Comparison of ENCODE assay signal across 8 cellular contexts in genomic region chr6:26312501-26313390, GRCh38. TPM values are rescaled to one million over a fixed set of nuclear protein-coding genes. Genes with fewer than 3 reads are reported as not detected.
DNase-seq lines count a peak whose midpoint lies in the region; ATAC-seq and TF ChIP-seq lines count a peak whose summit lies in the region.

No MANE protein-coding gene starts in this region.

- H3K4me1 Mint-ChIP-seq in CD8-positive, alpha-beta memory T cell: peaks cover 39 to 60% (median 53%) of the 10 kb centered on the region in 3 donors
- H3K4me1 Mint-ChIP-seq in GM23338: peaks cover 4% of the 10 kb centered on the region
- H3K4me1 Mint-ChIP-seq in T-helper 17 cell: peaks cover 25% of the 10 kb centered on the region

- WGBS in right cardiac atrium: 1% methylated on average over 34 of the region's 34 CpGs

- H3K4me3 Mint-ChIP-seq in CD8-positive, alpha-beta memory T cell: peak overlapping the region; percentile 85 to 97 (median 94)
- H3K4me3 Mint-ChIP-seq in GM23338: peak overlapping the region; percentile 88
- H3K4me3 Mint-ChIP-seq in T-helper 17 cell: peak overlapping the region; percentile 85

- DNase-seq in CD8-positive, alpha-beta memory T cell: peak; percentile 69 to 91 (median 81)
- peak; percentile 84 for DNase-seq in GM23338 (ENCODE audit: low spot score)
- peak; percentile 76 to 93 (median 88) for DNase-seq in NCI-H1417 (lab: John Stamatoyannopoulos, UW)
- peak; percentile 45 to 75 (median 65) for DNase-seq in T-helper 17 cell
- DNase-seq in amygdala (lab: John Stamatoyannopoulos, UW): peak in 53 of 56 donors; percentile 12 to 92 (median 62)
- DNase-seq in right cardiac atrium: peak; percentile 62 to 83 (median 82)
- peak; percentile 90 for DNase-seq in retina
- no peak for DNase-seq in HuH-7 (ENCODE audit: low spot score)

- H3K9me3 ChIP-seq in CD8-positive, alpha-beta memory T cell (ENCODE audit: low read length): no peaks in the 10 kb centered on the region
- H3K9me3 ChIP-seq in T-helper 17 cell (ENCODE audit: control insufficient read depth, low read length, poor library complexity, severe bottlenecking): no peaks in the 10 kb centered on the region
- no peaks in the 10 kb centered on the region for H3K9me3 ChIP-seq in right cardiac atrium (ENCODE audit: control insufficient read depth, low read length)

- peak overlapping the region; percentile 77 to 100 (median 92) for H3K27ac Mint-ChIP-seq in CD8-positive, alpha-beta memory T cell
- H3K27ac Mint-ChIP-seq in GM23338: peak overlapping the region; percentile 49; the same call in 1 of the 2 replicates
- peak overlapping the region; percentile 93 for H3K27ac Mint-ChIP-seq in T-helper 17 cell

- no peaks in the 10 kb centered on the region for H3K9me2 ChIP-seq in GM23338 (ENCODE audit: insufficient read depth)

- peaks cover 0 to 15% (median 7%) of the 10 kb centered on the region in 5 donors for H3K9me3 Mint-ChIP-seq in CD8-positive, alpha-beta memory T cell
- peaks cover 8% of the 10 kb centered on the region; the same call in 2 of the 3 replicates for H3K9me3 Mint-ChIP-seq in GM23338

- peaks cover 4% of the 10 kb centered on the region for H3K4me1 ChIP-seq in CD8-positive, alpha-beta memory T cell (ENCODE audit: insufficient read depth, low read length)
- H3K4me1 ChIP-seq in GM23338 (ENCODE audit: insufficient read depth) (no peaks in the 10 kb centered on the region), right cardiac atrium (ENCODE audit: control insufficient read depth, insufficient read depth, low read length) (peaks cover 2% of the 10 kb centered on the region)

- intact Hi-C loops in right cardiac atrium (cut with DNase I): loop anchor here in 1 of 4 donors (10.0 kb wide), 1 partner anchor 242 kb away; no protein-coding TSS in a partner anchor

- H2AFZ ChIP-seq in GM23338: peak overlapping the region; percentile 72

- H3K27ac ChIP-seq in CD8-positive, alpha-beta memory T cell (ENCODE audit: low read depth, low read length): peak overlapping the region; percentile 74
- no peak overlapping the region; the same call in 1 of the 2 replicates for H3K27ac ChIP-seq in GM23338 (ENCODE audit: low read depth)
- H3K27ac ChIP-seq in right cardiac atrium (ENCODE audit: low read length): peak overlapping the region; percentile 84

- POLR2A ChIA-PET in CD8-positive, alpha-beta memory T cell (lab: Charles Lee): interaction anchor here (0.9 to 3.7 kb wide), 4 partner anchors 28 to 124 kb away, joined by 3 to 21 read pairs (median 8); a partner anchor contains a TSS

- H3K79me2 ChIP-seq in GM23338 (replicated peaks; ENCODE audit: insufficient read depth): no peaks in the 10 kb centered on the region

- peak overlapping the region; percentile 80 for H3K4me2 ChIP-seq in GM23338

- no peaks in the 10 kb centered on the region for H4K20me1 ChIP-seq in GM23338 (replicated peaks; ENCODE audit: insufficient read depth)

- no peaks in the 10 kb centered on the region for H3F3A ChIP-seq in GM23338 (replicated peaks; ENCODE audit: low read depth)

- H3K36me3 ChIP-seq in CD8-positive, alpha-beta memory T cell (ENCODE audit: insufficient read depth, low read length): no peaks in the 10 kb centered on the region
- no peaks in the 10 kb centered on the region for H3K36me3 ChIP-seq in GM23338 (ENCODE audit: insufficient read depth)

- no peaks in the 10 kb centered on the region for H3K27me3 ChIP-seq in CD8-positive, alpha-beta memory T cell (ENCODE audit: insufficient read depth, low read length, poor library complexity, severe bottlenecking)
- H3K27me3 ChIP-seq in GM23338 (ENCODE audit: insufficient read depth): no peaks in the 10 kb centered on the region
- no peaks in the 10 kb centered on the region for H3K27me3 ChIP-seq in right cardiac atrium (ENCODE audit: control insufficient read depth, insufficient read depth)

- TF ChIP-seq CTCF in GM23338 (conservative IDR thresholded peaks at IDR 0.05; ENCODE audit: low read depth in 2 of 2): no peak

- CTCF ChIA-PET in CD8-positive, alpha-beta memory T cell (lab: Charles Lee): interaction anchor here (0.7 to 2.2 kb wide), 4 partner anchors 10 to 258 kb away, joined by 3 to 9 read pairs (median 3); a partner anchor contains a TSS

- H3K4me3 ChIP-seq in CD8-positive, alpha-beta memory T cell (ENCODE audit: low read length): peak overlapping the region; percentile 89
- H3K4me3 ChIP-seq in GM23338 (peak overlapping the region; percentile 72), right cardiac atrium (ENCODE audit: low read length) (peak overlapping the region; percentile 87)

- H3K36me3 Mint-ChIP-seq in CD8-positive, alpha-beta memory T cell: peaks cover 0 to 6% (median 0%) of the 10 kb centered on the region in 3 donors
- H3K36me3 Mint-ChIP-seq in GM23338 (ENCODE audit: low read depth) (peaks cover 5% of the 10 kb centered on the region; the same call in 1 of the 3 replicates), T-helper 17 cell (ENCODE audit: low read depth) (no peaks in the 10 kb centered on the region)

- ATAC-seq in GM23338: peak; percentile 81
- peak; percentile 76 for ATAC-seq in T-helper 17 cell
- peak; percentile 91 to 92 for ATAC-seq in right cardiac atrium

- H3K27me3 Mint-ChIP-seq in CD8-positive, alpha-beta memory T cell: peaks cover 2 to 24% of the 10 kb centered on the region in 2 donors
- H3K27me3 Mint-ChIP-seq in GM23338 (ENCODE audit: insufficient read depth, low read depth, poor library complexity) (peaks cover 33% of the 10 kb centered on the region), T-helper 17 cell (no peaks in the 10 kb centered on the region)

TF ChIP-seq in GM23338, 12 proteins besides CTCF, POLR2A, EP300 and RAD21 (continues in another document):
- TF ChIP-seq EZH2 (IDR thresholded peaks at IDR 0.05; ENCODE audit: low read depth, unreplicated experiment) (no peak), JUNB (IDR thresholded peaks at IDR 0.05; ENCODE audit: unreplicated experiment) (no peak), ZNF462 (CRISPR knock-in tag; IDR thresholded peaks at IDR 0.05) (no peak), ZNF114 (CRISPR knock-in tag; IDR thresholded peaks at IDR 0.05) (no peak), EZH2phosphoT487 (IDR thresholded peaks at IDR 0.05; ENCODE audit: unreplicated experiment) (no peak)

RNA-seq across cellular contexts. Expression of gene BTN3A2, which starts 52.3 kb away (rescaled TPM):
- total RNA-seq in CD8-positive, alpha-beta memory T cell: 10 to 100 TPM; 36.4 to 38.7 TPM
- polyA plus RNA-seq in CD8-positive, alpha-beta memory T cell: 174 TPM
- total RNA-seq in GM23338 (2014; rRNA removed; shearing (Covaris generic)): 2.8 and 10.4 TPM in 2 replicates
- 3.4 and 4.3 TPM in 2 replicates for polyA plus RNA-seq in GM23338 (2016; fragmentation: Nextera tagmentation; extraction: Ambion mirVana)
- 100 to 1,000 TPM; 115 to 147 TPM for total RNA-seq in T-helper 17 cell
- total RNA-seq in right cardiac atrium: 10 to 100 TPM in 3 of 4 donors, 1 to 10 TPM in 1; 7.2 to 24.3 (median 14.2) TPM
- polyA plus RNA-seq in right cardiac atrium: 7.8 TPM
